In genomic region chr1:199546323-199546722, GRCh38 we compare ENCODE assay signal across 16 cellular contexts.
DNase-seq lines count a peak whose midpoint lies in the region; ATAC-seq, FAIRE-seq and TF ChIP-seq lines count a peak whose summit lies in the region.
"Had no signal": no experiment of that assay in that cellular context is flagged by ENCODE, and none has a peak within 500 bp of the region (broad histone marks: within the 10 kb centered on the region; RNA-seq: fewer than 3 reads in every experiment).

No MANE protein-coding gene starts in this region.

- no peak overlapping the region for H3K4me3 ChIP-seq in GM12865 (ENCODE audit: low read depth, low read length)
- H3K4me3 ChIP-seq in epithelial cell of esophagus (ENCODE audit: low read length) = no peak overlapping the region
- H3K4me3 ChIP-seq: BLaER1 treated with 17β-estradiol and CSF1 and Interleukin-3, amounts not matched to agents 10 nM and 100 nM; stomach had no signal

- DNase-seq in GM12865 (ENCODE audit: low read depth) (peak; percentile 16), epithelial cell of esophagus (ENCODE audit: low read depth) (peak; percentile 67), HTR-8/SVneo (ENCODE audit: insufficient read length, low spot score) (no peak), NCI-H187 treated with DMSO at 0.1 percent for 48 hours (lab: John Stamatoyannopoulos, UW) (no peak), 8988T (no peak)
- no peak for DNase-seq in central memory CD4-positive, alpha-beta T cell
- DNase-seq: activated CD4-positive, alpha-beta T cell treated with anti-CD3 and anti-CD28 coated beads, Interleukin-2, amount 50 U/mL, for 1 hour; cerebellar nuclear complex; NCI-H2081 treated with DMSO at 0.1 percent for 48 hours; posterior cingulate gyrus; stimulated activated CD4-positive, alpha-beta T cell treated with anti-CD3 and anti-CD28 coated beads, Interleukin-4, amount 100 ng/mL, for 1 hour; stomach; T-helper 1 cell had no signal

- no peak for FAIRE-seq in HTR-8/SVneo (lab: Jason Lieb, UNC)

- peak; percentile 34 for ATAC-seq in GM21526 (IDR thresholded peaks at IDR 0.05; ENCODE audit: low FRiP score, unreplicated experiment)
- peak; percentile 54 for ATAC-seq in HG03432 (IDR thresholded peaks at IDR 0.05; ENCODE audit: unreplicated experiment)

- TF ChIP-seq CTCF in GM12865 (IDR thresholded peaks at IDR 0.05; ENCODE audit: insufficient read depth, low read depth, low read length, missing control alignments) (no peak), epithelial cell of esophagus (IDR thresholded peaks at IDR 0.05; ENCODE audit: insufficient read depth, low read depth, low read length, missing control alignments) (no peak)

Comparison
In these comparisons a context has a peak if more than half of its experiments do, and no peak if none do; other contexts are left out.
1. DNase-seq: peak in GM12865 (single experiment) and epithelial cell of esophagus (single experiment); none in HTR-8/SVneo (single experiment), NCI-H187 treated with DMSO at 0.1 percent for 48 hours (single experiment), 8988T (single experiment) and central memory CD4-positive, alpha-beta T cell (single experiment).